In the genomic region with DNA sequence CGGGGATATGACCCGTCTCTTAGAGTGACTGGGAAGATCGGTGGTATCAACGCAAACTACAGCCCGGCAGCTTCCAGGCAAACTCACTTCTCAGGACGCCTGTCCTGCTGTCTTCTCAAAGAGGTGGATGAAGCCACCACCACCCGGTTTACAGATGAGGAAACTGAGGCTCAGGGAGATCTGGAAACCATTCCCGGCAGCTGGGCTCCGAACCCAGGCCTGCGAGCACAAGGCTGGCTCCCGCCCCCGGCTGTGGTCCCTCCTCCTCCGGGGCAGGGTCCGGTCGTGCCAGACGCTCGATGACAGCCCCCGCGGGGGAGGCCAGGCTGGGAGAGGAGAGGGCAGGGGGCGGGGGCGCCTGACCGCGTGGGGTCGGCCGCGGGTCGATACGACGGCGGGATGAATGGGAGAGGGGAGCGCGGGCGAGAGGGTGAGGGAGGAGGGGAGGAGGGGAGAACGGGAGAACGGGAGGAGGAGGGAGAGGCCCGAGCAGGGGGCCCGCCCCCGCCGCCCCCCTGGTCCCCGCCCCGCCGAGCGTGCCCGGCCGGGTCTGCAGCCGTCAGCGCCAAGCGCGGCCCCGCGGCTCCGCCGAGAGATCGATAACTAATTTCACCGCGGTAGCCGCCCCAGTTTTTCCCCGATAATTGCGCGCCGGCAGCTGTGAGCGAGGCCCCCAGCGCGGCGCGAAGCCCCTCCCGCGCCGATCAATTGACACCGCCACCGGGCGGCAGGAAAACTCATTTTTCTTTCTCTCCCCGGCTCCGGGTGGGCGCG, we compare ENCODE assay signal across 9 cellular contexts. TPM values are rescaled to one million over a fixed set of nuclear protein-coding genes. Genes with fewer than 3 reads are reported as not detected.
DNase-seq lines count a peak whose midpoint lies in the region; ATAC-seq and TF ChIP-seq lines count a peak whose summit lies in the region.
"Had no signal": no experiment of that assay in that cellular context is flagged by ENCODE, and none has a peak within 500 bp of the region (broad histone marks: within the 10 kb centered on the region; RNA-seq: fewer than 3 reads in every experiment).

No MANE protein-coding gene starts in this region.

- TF ChIP-seq CTCF in nephron progenitor cell (IDR thresholded peaks at IDR 0.05): no peak
- no peak for TF ChIP-seq CTCF in foreskin keratinocyte (conservative IDR thresholded peaks at IDR 0.05)

- peak; percentile 13 for DNase-seq in AG20443 (ENCODE audit: low spot score)
- peak; percentile 75 for DNase-seq in ecto neural progenitor cell (ENCODE audit: low spot score)
- DNase-seq in nephron progenitor cell: peak; percentile 75
- DNase-seq in DMS153 (lab: John Stamatoyannopoulos, UW): no peak
- DNase-seq in DMS153 treated with DMSO at 0.1 percent for 48 hours (lab: John Stamatoyannopoulos, UW; ENCODE audit: unreplicated experiment): no peak
- no peak for DNase-seq in stimulated activated naive CD4-positive, alpha-beta T cell treated with Interleukin-2 at 50 U/mL for 16 hours (lab: John Stamatoyannopoulos, UW)
- no peak for DNase-seq in foreskin keratinocyte

- no peaks in the 10 kb centered on the region for H3K36me3 ChIP-seq in KOPT-K1 (ENCODE audit: insufficient read depth, low read length)

- peak overlapping the region; percentile 65 for H3K27ac ChIP-seq in KOPT-K1 (ENCODE audit: low read depth, low read length, poor library complexity, severe bottlenecking)
- no peak overlapping the region for H3K27ac ChIP-seq in foreskin keratinocyte

- no peaks in the 10 kb centered on the region for H3K36me3 Mint-ChIP-seq in nephron progenitor cell (ENCODE audit: low read depth)

- H3K4me3 Mint-ChIP-seq in nephron progenitor cell: peak overlapping the region; percentile 85

- no peaks in the 10 kb centered on the region for H3K4me1 ChIP-seq in foreskin keratinocyte

- no peak overlapping the region for H3K27ac Mint-ChIP-seq in nephron progenitor cell

- H3K4me1 Mint-ChIP-seq in nephron progenitor cell: peaks cover 34% of the 10 kb centered on the region

- no peak for ATAC-seq in foreskin keratinocyte

- H3K9me3 Mint-ChIP-seq in nephron progenitor cell: no peaks in the 10 kb centered on the region

- H3K9me3 ChIP-seq in KOPT-K1 (ENCODE audit: insufficient read depth, low read length, poor library complexity, severe bottlenecking): no peaks in the 10 kb centered on the region

- peaks cover 34% of the 10 kb centered on the region for H3K27me3 ChIP-seq in foreskin keratinocyte

- H3K27me3 Mint-ChIP-seq in nephron progenitor cell (ENCODE audit: low read depth, poor library complexity): peaks cover 20% of the 10 kb centered on the region

RNA-seq across cellular contexts. Expression of gene IGLL1, which starts 14.0 kb away (rescaled TPM):
- not detected in 2 replicates for total RNA-seq in foreskin keratinocyte
- polyA plus RNA-seq in foreskin keratinocyte: not detected in 2 replicates
- total RNA-seq: frontal cortex had no signal

Comparison
In these comparisons a context has a peak if more than half of its experiments do, and no peak if none do; other contexts are left out.
1. DNase-seq: peak in AG20443 (single experiment), ecto neural progenitor cell (single experiment) and nephron progenitor cell (single experiment); none in DMS153 (single experiment), DMS153 treated with DMSO at 0.1 percent for 48 hours (single experiment), stimulated activated naive CD4-positive, alpha-beta T cell treated with Interleukin-2 at 50 U/mL for 16 hours (single experiment) and foreskin keratinocyte (0 of 2).